9 cellular contexts compared by ENCODE assay signal in genomic region chr11:67024410-67024809, GRCh38. TPM values are rescaled to one million over a fixed set of nuclear protein-coding genes. Genes with fewer than 3 reads are reported as not detected.
DNase-seq lines count a peak whose midpoint lies in the region; ATAC-seq and TF ChIP-seq lines count a peak whose summit lies in the region.
"Had no signal": no experiment of that assay in that cellular context is flagged by ENCODE, and none has a peak within 500 bp of the region (broad histone marks: within the 10 kb centered on the region; RNA-seq: fewer than 3 reads in every experiment).

No MANE protein-coding gene starts in this region.

- H3K4me1 ChIP-seq in HEK293 (ENCODE audit: control insufficient read depth, insufficient read depth, low read length) (peaks cover 5% of the 10 kb centered on the region), testis (peaks cover 8% of the 10 kb centered on the region)

- H3K4me3 ChIP-seq in HEK293 (ENCODE audit: low read depth, low read length): no peak overlapping the region
- H3K4me3 ChIP-seq in testis: no peak overlapping the region

- no peak for ATAC-seq in HG03354 (IDR thresholded peaks at IDR 0.05; ENCODE audit: poor library complexity, severe bottlenecking, unreplicated experiment)
- ATAC-seq in GM21576 (IDR thresholded peaks at IDR 0.05; ENCODE audit: unreplicated experiment): no peak

- H3K27ac Mint-ChIP-seq in activated naive CD8-positive, alpha-beta T cell treated with anti-CD3 and anti-CD28 coated beads for 36 hours: peak overlapping the region; percentile 40

- peaks cover 69% of the 10 kb centered on the region for H3K27me3 Mint-ChIP-seq in activated naive CD8-positive, alpha-beta T cell treated with anti-CD3 and anti-CD28 coated beads for 36 hours

- 67 to 83% methylated on average over 3 to 5 of the region's 5 CpGs for WGBS in testis, 2 donors

- intact Hi-C loops in testis (cut with DNase I; ENCODE audit: low total_unique reads): no loop called here

- peaks cover 26% of the 10 kb centered on the region for H3K4me1 Mint-ChIP-seq in activated naive CD8-positive, alpha-beta T cell treated with anti-CD3 and anti-CD28 coated beads for 36 hours

- H3K27me3 ChIP-seq in testis: no peaks in the 10 kb centered on the region

- DNase-seq in UCSD-AML1 (lab: John Stamatoyannopoulos, UW; ENCODE audit: unreplicated experiment): peak; percentile 72
- peak; percentile 48 for DNase-seq in activated naive CD8-positive, alpha-beta T cell treated with anti-CD3 and anti-CD28 coated beads for 36 hours
- peak; percentile 17 to 64 for DNase-seq in stimulated activated CD4-positive, alpha-beta T cell treated with anti-CD3 and anti-CD28 coated beads, Interleukin-4, amount 100 ng/mL, for 4 hours
- no peak for DNase-seq in testis
- no peak for DNase-seq in HuH-7 (ENCODE audit: low spot score)

- no peaks in the 10 kb centered on the region for H3K36me3 Mint-ChIP-seq in activated naive CD8-positive, alpha-beta T cell treated with anti-CD3 and anti-CD28 coated beads for 36 hours

- H3K36me3 ChIP-seq in HEK293 (ENCODE audit: control insufficient read depth in 2 of 2, insufficient read depth in 1 of 2, low read length in 2 of 2) (no peaks in the 10 kb centered on the region), testis (ENCODE audit: low read depth, missing control alignments) (no peaks in the 10 kb centered on the region)

- no peaks in the 10 kb centered on the region for H3K9me3 Mint-ChIP-seq in activated naive CD8-positive, alpha-beta T cell treated with anti-CD3 and anti-CD28 coated beads for 36 hours

- TF ChIP-seq CTCF in HEK293 (tag by site-specific recombination; IDR thresholded peaks at IDR 0.05) (no peak), testis (IDR thresholded peaks at IDR 0.05) (no peak)

- H3K9me3 ChIP-seq in HEK293 (ENCODE audit: control insufficient read depth, insufficient read depth, low read depth, low read length): no peaks in the 10 kb centered on the region
- H3K9me3 ChIP-seq in testis: no peaks in the 10 kb centered on the region

- peak overlapping the region; percentile 14 for H3K4me3 Mint-ChIP-seq in activated naive CD8-positive, alpha-beta T cell treated with anti-CD3 and anti-CD28 coated beads for 36 hours

- no peak overlapping the region for H3K27ac ChIP-seq in HEK293 (ENCODE audit: extremely low read depth, low read depth, low read length)
- no peak overlapping the region for H3K27ac ChIP-seq in testis

- POLR2A ChIA-PET in HEK293 (lab: Yijun Ruan, JAX): no interaction called here

- CTCF ChIA-PET in HEK293 (lab: Yijun Ruan, JAX): interaction anchor here (0.6 to 1.4 kb wide), 5 partner anchors 14 to 278 kb away, joined by 3 to 5 read pairs (median 3); no protein-coding TSS in a partner anchor

- TF ChIP-seq POLR2A in testis (IDR thresholded peaks at IDR 0.05): no peak

TF ChIP-seq in HEK293, 187 proteins besides CTCF, POLR2A, EP300 and RAD21:
- TF ChIP-seq EGR2 (tag by site-specific recombination; IDR thresholded peaks at IDR 0.05; ENCODE audit: low read depth): peak; percentile 75
- TF ChIP-seq ZIC2 (tag by site-specific recombination; IDR thresholded peaks at IDR 0.05): 0 out of 2 replicates have a peak, but pooled peaks have one; percentile 29
- no peak for TF ChIP-seq PRDM1 (tag by site-specific recombination; IDR thresholded peaks at IDR 0.05)
- TF ChIP-seq ZFHX2 (tag by site-specific recombination; conservative IDR thresholded peaks at IDR 0.05): peak; percentile 77
TF ChIP-seq in HEK293: peak in this region for 3.

RNA-seq across cellular contexts. Expression of gene SYT12, which starts 1.5 kb away (rescaled TPM):
- not detected for total RNA-seq in activated naive CD8-positive, alpha-beta T cell treated with anti-CD3 and anti-CD28 coated beads for 36 hours
- 1 to 10 TPM; 3.4 to 4.2 TPM for total RNA-seq in testis
- polyA plus RNA-seq in testis (ENCODE audit: insufficient read depth, low read depth, low replicate concordance): 3.7 TPM
- total RNA-seq: endothelial cell of umbilical vein had no signal
- polyA plus RNA-seq: endothelial cell of umbilical vein had no signal

RNA-seq across cellular contexts. Expression of gene RHOD, which starts 32.2 kb away (rescaled TPM):
- under 1 TPM; 0.50 to 0.78 TPM for total RNA-seq in activated naive CD8-positive, alpha-beta T cell treated with anti-CD3 and anti-CD28 coated beads for 36 hours
- total RNA-seq in testis: 10 to 100 TPM; 11.1 to 13.9 TPM
- polyA plus RNA-seq in testis (ENCODE audit: insufficient read depth, low read depth, low replicate concordance): 10.6 TPM

RNA-seq across cellular contexts. Expression of gene C11orf86, which starts 49.3 kb away (rescaled TPM):
- not detected for total RNA-seq in activated naive CD8-positive, alpha-beta T cell treated with anti-CD3 and anti-CD28 coated beads for 36 hours
- under 1 TPM in 1 of 2 donors, not detected in 1; 0.25 TPM for total RNA-seq in testis
- not detected for polyA plus RNA-seq in testis (ENCODE audit: insufficient read depth, low read depth, low replicate concordance)
- total RNA-seq: endothelial cell of umbilical vein had no signal
- polyA plus RNA-seq: endothelial cell of umbilical vein had no signal

Comparison
In these comparisons a context has a peak if more than half of its experiments do, and no peak if none do; other contexts are left out.
1. DNase-seq: peak in UCSD-AML1 (single experiment), activated naive CD8-positive, alpha-beta T cell treated with anti-CD3 and anti-CD28 coated beads for 36 hours (single experiment) and stimulated activated CD4-positive, alpha-beta T cell treated with anti-CD3 and anti-CD28 coated beads, Interleukin-4, amount 100 ng/mL, for 4 hours (2 of 2); none in testis (single experiment) and HuH-7 (single experiment).
2. RNA of gene SYT12, which starts 1.5 kb away (total RNA-seq): 3.4 to 4.2 TPM in testis; not detected in activated naive CD8-positive, alpha-beta T cell treated with anti-CD3 and anti-CD28 coated beads for 36 hours; every median in the first group is over 4 times any median in the second.
3. RNA of gene RHOD, which starts 32.2 kb away (total RNA-seq): 11.1 to 13.9 TPM in testis; 0.50 to 0.78 TPM in activated naive CD8-positive, alpha-beta T cell treated with anti-CD3 and anti-CD28 coated beads for 36 hours; every median in the first group is over 4 times any median in the second.